In genomic region chr1:100924212-100924611, GRCh38 we compare ENCODE assay signal across 15 cellular contexts. TPM values are rescaled to one million over a fixed set of nuclear protein-coding genes. Genes with fewer than 3 reads are reported as not detected.
DNase-seq lines count a peak whose midpoint lies in the region; ATAC-seq, FAIRE-seq and TF ChIP-seq lines count a peak whose summit lies in the region.
"Had no signal": no experiment of that assay in that cellular context is flagged by ENCODE, and none has a peak within 500 bp of the region (broad histone marks: within the 10 kb centered on the region; RNA-seq: fewer than 3 reads in every experiment).

No MANE protein-coding gene starts in this region.

- peaks cover 18 to 27% (median 25%) of the 10 kb centered on the region in 3 donors for H3K4me1 Mint-ChIP-seq in T-cell
- H3K4me1 Mint-ChIP-seq in progenitor cell of endocrine pancreas (ENCODE audit: low read depth), result no peaks in the 10 kb centered on the region

- H3K4me3 Mint-ChIP-seq in T-cell (peak overlapping the region in 2 of 3 donors; percentile 21 to 25), progenitor cell of endocrine pancreas (ENCODE audit: low read depth) (no peak overlapping the region)

- H3K27me3 ChIP-seq in bronchial epithelial cell (ENCODE audit: control insufficient read depth, insufficient read depth, low read length), result no peaks in the 10 kb centered on the region
- H3K27me3 ChIP-seq: testis had no signal

- H3K36me3 Mint-ChIP-seq in T-cell, result peaks cover 33% of the 10 kb centered on the region
- H3K36me3 Mint-ChIP-seq in progenitor cell of endocrine pancreas (ENCODE audit: insufficient read depth), result peaks cover 18% of the 10 kb centered on the region

- DNase-seq in HCEC 1CT (peak; percentile 62), T-cell (no peak), bronchial epithelial cell (ENCODE audit: low read depth) (peak; percentile 26), progenitor cell of endocrine pancreas (ENCODE audit: low spot score, unreplicated experiment) (no peak), KBM-7 (no peak), germinal center (ENCODE audit: low spot score) (no peak)
- DNase-seq: activated gamma-delta T cell, NCI-H187 treated with DMSO at 0.1 percent for 48 hours, SHP77 treated with DMSO at 0.1 percent for 48 hours, testis, WERI-Rb-1 had no signal

- POLR2A ChIA-PET in T-cell (lab: Charles Lee), result interaction anchor here (0.6 to 1.2 kb wide), 7 partner anchors 187 to 892 kb away, joined by 3 to 6 read pairs (median 5); no protein-coding TSS in a partner anchor

- no peak for FAIRE-seq in bronchial epithelial cell (lab: Jason Lieb, UNC)
- FAIRE-seq: colon, K562, keratinocyte had no signal

- ATAC-seq in T-cell (replicated peaks in 1 of 4) (no peak), GM19324 (IDR thresholded peaks at IDR 0.05; ENCODE audit: low FRiP score, unreplicated experiment) (no peak)
- ATAC-seq: K562 had no signal

- in situ Hi-C loops in KBM-7 (cut with MboI; ENCODE audit: low pct_unique_long_range_greater_than_20kb, low sequenced_read_pairs), result no loop called here

- TF ChIP-seq CTCF in bronchial epithelial cell (IDR thresholded peaks at IDR 0.05; ENCODE audit: insufficient read depth, low read length, severe bottlenecking) (no peak), progenitor cell of endocrine pancreas (IDR thresholded peaks at IDR 0.05; ENCODE audit: unreplicated experiment) (no peak)

- H3K9me3 Mint-ChIP-seq in T-cell (no peaks in the 10 kb centered on the region), progenitor cell of endocrine pancreas (ENCODE audit: low read depth) (no peaks in the 10 kb centered on the region)

- CTCF ChIA-PET in T-cell (lab: Charles Lee), result interaction anchor here (0.6 to 6.2 kb wide), 8 partner anchors 33 to 364 kb away, joined by 3 to 92 read pairs (median 4); no protein-coding TSS in a partner anchor

- H3K27ac Mint-ChIP-seq in T-cell (no peak overlapping the region), progenitor cell of endocrine pancreas (peak overlapping the region; percentile 2)

- H3K36me3 ChIP-seq in bronchial epithelial cell (ENCODE audit: control insufficient read depth, insufficient read depth, low read length), result peaks cover 2% of the 10 kb centered on the region
- H3K36me3 ChIP-seq: WERI-Rb-1 had no signal

- no peak overlapping the region for H3K4me3 ChIP-seq in bronchial epithelial cell (ENCODE audit: low read depth, low read length)
- H3K4me3 ChIP-seq: K562, testis had no signal

- H3K27me3 Mint-ChIP-seq in T-cell, result no peaks in the 10 kb centered on the region
- H3K27me3 Mint-ChIP-seq in progenitor cell of endocrine pancreas, result no peaks in the 10 kb centered on the region

RNA-seq across cellular contexts. Expression of gene SLC30A7, which starts 28.3 kb away (rescaled TPM):
- total RNA-seq in T-cell, result 10 to 100 TPM; 28.8 to 44.1 (median 36.9) TPM
- total RNA-seq in bronchial epithelial cell, result 20.0 and 31.3 TPM in 2 replicates
- total RNA-seq in progenitor cell of endocrine pancreas, result 28.2 and 30.7 TPM in 2 replicates

RNA-seq across cellular contexts. Expression of gene EXTL2, which starts 29.6 kb away (rescaled TPM):
- total RNA-seq in T-cell (1 to 10 TPM; 2.4 to 4.1 (median 2.7) TPM), bronchial epithelial cell (1.3 and 2.6 TPM in 2 replicates), progenitor cell of endocrine pancreas (46.3 and 50.4 TPM in 2 replicates)

Comparison
In these comparisons a context has a peak if more than half of its experiments do, and no peak if none do; other contexts are left out.
1. DNase-seq: peak in HCEC 1CT (single experiment) and bronchial epithelial cell (single experiment); none in T-cell (0 of 34), progenitor cell of endocrine pancreas (single experiment), KBM-7 (single experiment) and germinal center (single experiment).